In the genomic region with DNA sequence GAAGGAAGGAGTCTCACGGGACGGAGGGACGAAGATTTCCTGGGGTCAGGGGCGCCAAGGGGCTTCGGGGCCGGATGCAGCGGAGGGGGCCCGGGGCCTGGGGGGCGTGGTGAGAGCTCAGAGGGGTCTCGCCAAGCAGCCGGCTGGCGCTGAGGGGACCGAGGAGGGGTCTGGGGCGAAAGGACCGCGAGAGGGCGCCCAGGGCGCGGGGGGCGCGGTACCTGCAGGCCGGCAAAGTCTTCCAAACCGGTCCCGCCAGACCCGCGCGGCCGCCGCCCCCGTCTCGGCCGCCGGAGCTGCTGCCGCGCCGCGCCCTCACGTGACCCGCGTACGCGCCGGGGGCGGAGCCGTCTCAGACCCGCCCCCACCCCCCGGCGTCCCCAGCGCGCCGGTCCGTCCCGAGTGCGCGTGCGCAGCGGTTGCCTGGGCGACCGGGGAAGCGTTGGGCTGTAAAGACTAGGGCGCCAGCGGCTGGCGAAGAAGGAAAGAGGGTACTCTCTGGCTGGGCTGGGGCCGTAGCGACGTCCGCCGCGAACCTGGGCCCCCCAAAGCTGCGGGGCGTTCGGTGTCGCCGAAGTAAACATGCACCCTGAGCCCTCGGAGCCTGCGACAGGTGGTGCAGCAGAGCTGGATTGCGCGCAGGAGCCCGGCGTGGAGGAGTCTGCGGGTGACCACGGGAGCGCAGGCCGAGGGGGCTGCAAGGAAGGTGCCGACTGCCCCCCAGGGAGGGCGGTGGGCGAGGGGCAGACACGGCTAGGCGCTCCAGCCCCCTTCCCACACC, we compare ENCODE assay signal across 8 cellular contexts.
A peak's percentile ranks its signal among the peaks of the same experiment; 100 is the strongest.
DNase-seq lines count a peak whose midpoint lies in the region; ATAC-seq and TF ChIP-seq lines count a peak whose summit lies in the region.

TSS of gene DNAAF1 (plus strand) at position 450 of the 781 bp plus-strand sequence. CDS start at position 583, 133 bp downstream.
TSS of gene HSDL1 (minus strand) at position 319 of the 781 bp plus-strand sequence. CDS start 13,856 bp downstream, outside the sequence.

- peak within 1 kb of the TSS; percentile 93 for H3K27ac Mint-ChIP-seq in central memory CD8-positive, alpha-beta T cell (ENCODE audit: low read depth)

- H3K27me3 Mint-ChIP-seq in central memory CD8-positive, alpha-beta T cell = peaks cover 11% of the 10 kb centered on the region

- DNase-seq in AG04449 (ENCODE audit: low read depth, low spot score) = no peak
- DNase-seq in NCI-H2196 treated with DMSO at 0.1 percent for 48 hours (lab: John Stamatoyannopoulos, UW; ENCODE audit: unreplicated experiment) = peak; percentile 9
- DNase-seq in activated CD4-positive, CD25-positive, alpha-beta regulatory T cell treated with anti-CD3 and anti-CD28 coated beads, Interleukin-2, amount 50 U/mL, for 16 hours (ENCODE audit: low read depth, low spot score) = peak; percentile 91
- peak; percentile 91 to 94 for DNase-seq in central memory CD8-positive, alpha-beta T cell (ENCODE audit: low spot score in 2 of 2)
- peak; percentile 70 for DNase-seq in kidney glomerular epithelial cell (lab: John Stamatoyannopoulos, UW)
- peak; percentile 93 to 95 for DNase-seq in stimulated activated CD4-positive, alpha-beta T cell treated with anti-CD3 and anti-CD28 coated beads, Interleukin-15, amount 100 ng/mL, for 1 hour (ENCODE audit: low read depth in 1 of 2, low spot score in 1 of 2)

- peaks cover 23% of the 10 kb centered on the region for H3K4me1 Mint-ChIP-seq in central memory CD8-positive, alpha-beta T cell

- TF ChIP-seq CTCF in AG04449 (IDR thresholded peaks at IDR 0.05; ENCODE audit: insufficient read depth, low read length, missing control alignments) = no peak

- ATAC-seq in GM18858 (IDR thresholded peaks at IDR 0.05; ENCODE audit: unreplicated experiment) = peak; percentile 64
- ATAC-seq in HG03064 (IDR thresholded peaks at IDR 0.05; ENCODE audit: low read depth, unreplicated experiment) = peak; percentile 82
- peak; percentile 82 for ATAC-seq in central memory CD8-positive, alpha-beta T cell (replicated peaks; ENCODE audit: extremely low read depth, poor library complexity, severe bottlenecking)

- POLR2A ChIA-PET in AG04449 (lab: Yijun Ruan, JAX) = interaction anchor here (1.0 to 1.5 kb wide), 3 partner anchors 9 to 28 kb away, joined by 3 to 8 read pairs (median 3); partner anchors contain the start of gene MBTPS1

- no peaks in the 10 kb centered on the region for H3K9me3 Mint-ChIP-seq in central memory CD8-positive, alpha-beta T cell

- H3K36me3 Mint-ChIP-seq in central memory CD8-positive, alpha-beta T cell (ENCODE audit: insufficient read depth) = peaks cover 9% of the 10 kb centered on the region

- H3K4me3 ChIP-seq in AG04449 (ENCODE audit: low read depth, low read length) = peak within 1 kb of the TSS; percentile 82

- CTCF ChIA-PET in AG04449 (lab: Yijun Ruan, JAX) = interaction anchor here (0.7 to 1.4 kb wide), 4 partner anchors 8 to 79 kb away, joined by 3 to 4 read pairs (median 4); partner anchors contain the start of gene TAF1C

- peak within 1 kb of the TSS; percentile 95 for H3K4me3 Mint-ChIP-seq in central memory CD8-positive, alpha-beta T cell
